In the genomic region with DNA sequence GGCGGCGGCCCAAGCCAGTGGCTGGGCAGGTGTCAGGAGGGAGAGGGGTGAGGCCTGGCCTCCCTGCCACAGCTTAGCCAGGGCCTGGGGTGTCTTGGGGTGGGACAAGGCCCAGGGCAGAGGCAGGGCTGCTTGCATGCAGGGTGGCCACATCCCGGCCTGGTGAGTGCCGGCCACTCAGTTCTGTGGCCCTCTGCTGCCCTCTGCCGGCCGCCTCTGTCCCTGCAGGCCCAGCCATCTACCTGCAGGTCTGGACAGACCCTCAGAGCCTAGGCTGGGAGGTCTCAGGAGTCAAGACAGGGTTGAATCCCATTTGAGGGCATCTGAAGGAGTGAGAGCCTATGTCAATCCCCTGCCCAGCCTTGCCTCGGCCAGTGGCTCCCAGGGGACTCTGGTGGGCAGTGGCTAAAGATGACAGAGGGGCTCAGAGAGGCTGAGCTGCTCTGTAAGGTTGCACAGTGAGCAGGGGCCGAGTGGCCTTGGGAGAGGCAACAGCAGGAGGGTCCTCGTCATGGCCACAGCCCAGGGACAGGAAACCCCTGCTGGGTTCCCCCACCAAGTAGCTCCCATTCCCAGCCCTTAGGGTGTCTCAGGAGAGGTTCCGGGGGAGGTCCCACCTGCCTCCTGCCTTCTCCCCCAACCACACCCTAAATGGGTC, we compare ENCODE assay signal across 8 cellular contexts. TPM values are rescaled to one million over a fixed set of nuclear protein-coding genes. Genes with fewer than 3 reads are reported as not detected.
DNase-seq lines count a peak whose midpoint lies in the region; ATAC-seq and TF ChIP-seq lines count a peak whose summit lies in the region.
"Not testable (repeated sequence)": the region's sequence is repeated elsewhere in the genome, so short reads cannot be mapped to it uniquely, and the experiment has no call there.

No MANE protein-coding gene starts in this region.

- H3K4me2 ChIP-seq in MM.1S (ENCODE audit: low read depth, low read length): not testable (repeated sequence)

- H3F3A ChIP-seq in MM.1S (ENCODE audit: insufficient read depth, low read length): not testable (repeated sequence)

- H2AFZ ChIP-seq in MM.1S (ENCODE audit: low read length): not testable (repeated sequence)

- peak; percentile 90 for ATAC-seq in left colon
- ATAC-seq in upper lobe of right lung: peak; percentile 90

- H3K9ac ChIP-seq in MM.1S (ENCODE audit: low read length): not testable (repeated sequence)

- DNase-seq in GDM1 (lab: John Stamatoyannopoulos, UW) (peak; percentile 32), MM.1S (peak; percentile 46), SK-N-DZ (ENCODE audit: low spot score) (peak; percentile 64), left colon (peak; percentile 51 to 84), smooth muscle cell of the brain vasculature (ENCODE audit: low read depth, low spot score) (peak; percentile 17), upper lobe of right lung (peak; percentile 85)
- DNase-seq in activated T-cell treated with anti-CD3 and anti-CD28 coated beads, Interleukin-2, amount 50 U/mL, for 48 hours: peak; percentile 79 to 83
- DNase-seq in effector memory CD4-positive, alpha-beta T cell: peak; percentile 57 to 65 (median 64)

- not testable (repeated sequence) for H3K4me3 ChIP-seq in MM.1S (ENCODE audit: low read length); effector memory CD4-positive, alpha-beta T cell (ENCODE audit: insufficient read depth, low read depth, low read length, poor library complexity, severe bottlenecking); upper lobe of right lung

- not testable (repeated sequence) for H3K36me3 ChIP-seq in MM.1S (replicated peaks; ENCODE audit: insufficient read depth, low read length); effector memory CD4-positive, alpha-beta T cell (ENCODE audit: control insufficient read depth, insufficient read depth, low read length); upper lobe of right lung

- H3K27ac ChIP-seq in MM.1S (ENCODE audit: low read length); effector memory CD4-positive, alpha-beta T cell (ENCODE audit: insufficient read depth, low read length, poor library complexity, severe bottlenecking); upper lobe of right lung: not testable (repeated sequence)

- not testable (repeated sequence) for H3K9me3 ChIP-seq in MM.1S (replicated peaks; ENCODE audit: insufficient read depth, low read length); effector memory CD4-positive, alpha-beta T cell (ENCODE audit: control insufficient read depth, low read length); upper lobe of right lung

- intact Hi-C loops in left colon (cut with DNase I, micrococcal nuclease): loop anchor here in 1 of 2 donors (5.0 kb wide), 1 partner anchor 129 kb away; no protein-coding TSS in a partner anchor
- intact Hi-C loops in upper lobe of right lung (cut with DNase I): loop anchor here (5.0 kb wide), 1 partner anchor 129 kb away; no protein-coding TSS in a partner anchor

- H3K4me1 ChIP-seq in MM.1S (ENCODE audit: low read length); effector memory CD4-positive, alpha-beta T cell (ENCODE audit: control insufficient read depth, insufficient read depth, low read length, poor library complexity, severe bottlenecking); upper lobe of right lung: not testable (repeated sequence)

- not testable (repeated sequence) for H3K9me2 ChIP-seq in MM.1S (replicated peaks; ENCODE audit: insufficient read depth, low read length)

- H3K27me3 ChIP-seq in MM.1S (replicated peaks; ENCODE audit: insufficient read depth, low read length): peaks cover 48% of the 10 kb centered on the region
- not testable (repeated sequence) for H3K27me3 ChIP-seq in effector memory CD4-positive, alpha-beta T cell (replicated peaks; ENCODE audit: control insufficient read depth, insufficient read depth, low read length, poor library complexity, severe bottlenecking); upper lobe of right lung

- TF ChIP-seq CTCF in MM.1S (IDR thresholded peaks at IDR 0.05; ENCODE audit: low read length) (peak; percentile 66), upper lobe of right lung (IDR thresholded peaks at IDR 0.05) (peak; percentile 78)

- not testable (repeated sequence) for H3K79me2 ChIP-seq in MM.1S (ENCODE audit: low read length)

- not testable (repeated sequence) for H4K20me1 ChIP-seq in MM.1S (ENCODE audit: insufficient read depth, low read length)

RNA-seq across cellular contexts. Expression of a gene that starts 17.7 kb away (rescaled TPM):
- 10.6 and 16.7 TPM in 2 replicates for polyA plus RNA-seq in SK-N-DZ (2014; cell fraction: cytosol; rRNA removed)
- 8.3 and 9.4 TPM in 2 replicates for polyA plus RNA-seq in SK-N-DZ (2014; cell fraction: nucleus; rRNA removed)
- 1 to 10 TPM; 4.0 to 6.5 TPM for total RNA-seq in left colon
- 9.8 TPM for total RNA-seq in upper lobe of right lung

RNA-seq across cellular contexts. Expression of a gene that starts 34.0 kb away (rescaled TPM):
- 52.4 and 68.6 TPM in 2 replicates for polyA plus RNA-seq in SK-N-DZ (2014; cell fraction: cytosol; rRNA removed)
- 65.0 and 66.5 TPM in 2 replicates for polyA plus RNA-seq in SK-N-DZ (2014; cell fraction: nucleus; rRNA removed)
- total RNA-seq in left colon (10 to 100 TPM; 25.7 to 26.1 TPM), upper lobe of right lung (35.8 TPM)

Comparison
In these comparisons a context has a peak if more than half of its experiments do, and no peak if none do; other contexts are left out.
1. DNase-seq: peak in every context shown above with its lines; median percentile 85 in upper lobe of right lung; 81 in activated T-cell treated with anti-CD3 and anti-CD28 coated beads, Interleukin-2, amount 50 U/mL, for 48 hours; 68 in left colon; 64 in SK-N-DZ; 64 in effector memory CD4-positive, alpha-beta T cell; 46 in MM.1S; 32 in GDM1; 17 in smooth muscle cell of the brain vasculature.